21 cellular contexts compared by ENCODE assay signal in genomic region chr5:109989994-109990722, GRCh38.
DNase-seq lines count a peak whose midpoint lies in the region; ATAC-seq, FAIRE-seq and TF ChIP-seq lines count a peak whose summit lies in the region.
"Had no signal": no experiment of that assay in that cellular context is flagged by ENCODE, and none has a peak within 500 bp of the region (broad histone marks: within the 10 kb centered on the region; RNA-seq: fewer than 3 reads in every experiment).

No MANE protein-coding gene starts in this region.

- no peaks in the 10 kb centered on the region for H3K27me3 ChIP-seq in right lobe of liver

- ATAC-seq in right lobe of liver (peak; percentile 71 to 84 (median 76)), GM18873 (IDR thresholded peaks at IDR 0.05; ENCODE audit: low FRiP score, unreplicated experiment) (no peak), GM21390 (IDR thresholded peaks at IDR 0.05; ENCODE audit: unreplicated experiment) (no peak)
- ATAC-seq: HCT116, Panc1 had no signal

- H3K27ac ChIP-seq in kidney (ENCODE audit: low read depth in 2 of 2, low read length in 2 of 2) (peak overlapping the region in 1 of 2 donors; percentile 10), right lobe of liver (peak overlapping the region; percentile 26 to 91 (median 76))
- H3K27ac ChIP-seq: RWPE1 had no signal

- H3K36me3 ChIP-seq in kidney (ENCODE audit: control insufficient read depth in 1 of 2, insufficient read depth in 2 of 2, low read length in 2 of 2) (no peaks in the 10 kb centered on the region), right lobe of liver (no peaks in the 10 kb centered on the region)
- H3K36me3 ChIP-seq: MG63 had no signal

- no peaks in the 10 kb centered on the region for H3K9me3 ChIP-seq in kidney (ENCODE audit: control insufficient read depth in 1 of 2, low read length in 2 of 2)
- no peaks in the 10 kb centered on the region for H3K9me3 ChIP-seq in right lobe of liver
- H3K9me3 ChIP-seq: MG63 had no signal

- H3K9ac ChIP-seq in kidney (ENCODE audit: low read length in 2 of 2): no peak overlapping the region

- peak; percentile 33 for FAIRE-seq in kidney (lab: Jason Lieb, UNC)
- no peak for FAIRE-seq in GM19239 (lab: Jason Lieb, UNC)
- FAIRE-seq: GM18507 had no signal

- H3K4me1 ChIP-seq in kidney (ENCODE audit: control insufficient read depth in 1 of 2, insufficient read depth in 1 of 2, low read depth in 1 of 2, low read length in 2 of 2) (peaks cover 0 to 4% of the 10 kb centered on the region in 2 donors), right lobe of liver (peaks cover 0 to 63% (median 21%) of the 10 kb centered on the region in 4 donors)

- TF ChIP-seq POLR2A in right lobe of liver (IDR thresholded peaks at IDR 0.05): no peak

- intact Hi-C loops in kidney (cut with DNase I): no loop called here
- intact Hi-C loops in right lobe of liver (cut with DNase I): no loop called here

- WGBS in right lobe of liver (ENCODE audit: insufficient coverage, low coverage, low lambda C conversion rate, missing lambda C conversion rate): 44% methylated on average over 4 of the region's 4 CpGs

- DNase-seq in HT-29 (ENCODE audit: low spot score) (peak; percentile 16), kidney (no peak), right lobe of liver (no peak), GM19238 (ENCODE audit: insufficient read length, low spot score) (no peak), GM19239 (ENCODE audit: insufficient read length, low spot score) (no peak)
- DNase-seq: DMS153, IMR-90, KG1, MG63, NCI-H1694, NCI-H2029 treated with DMSO at 0.1 percent for 48 hours, NCI-H446 treated with DMSO at 0.1 percent for 48 hours, NCI-H526, SHP77, T-helper 1 cell had no signal

- peak overlapping the region in 1 of 2 donors; percentile 7 for H3K4me3 ChIP-seq in kidney (ENCODE audit: low read length in 2 of 2)
- H3K4me3 ChIP-seq in right lobe of liver: peak overlapping the region in 1 of 3 donors; percentile 11
- H3K4me3 ChIP-seq: MG63 had no signal

- TF ChIP-seq CTCF in kidney (IDR thresholded peaks at IDR 0.05; ENCODE audit: borderline replicate concordance, extremely low read depth, insufficient read depth): no peak
- TF ChIP-seq CTCF in right lobe of liver (IDR thresholded peaks at IDR 0.05): no peak

Comparison
In these comparisons a context has a peak if more than half of its experiments do, and no peak if none do; other contexts are left out.
1. ATAC-seq: peak in right lobe of liver (4 of 4); none in GM18873 (single experiment) and GM21390 (single experiment).